Comparison of ENCODE assay signal across 1 cellular context in genomic region chr18:48952287-48953095, GRCh38.
A peak's percentile ranks its signal among the peaks of the same experiment; 100 is the strongest.
TF ChIP-seq lines count a peak whose summit lies in the region.

No MANE protein-coding gene starts in this region.

TF ChIP-seq in WTC11, 78 proteins besides CTCF, POLR2A, EP300 and RAD21 (continued from another document):
- TF ChIP-seq PRDM15 (CRISPR knock-in tag; IDR thresholded peaks at IDR 0.05) (peak; percentile 73), IRF1 (CRISPR knock-in tag; IDR thresholded peaks at IDR 0.05) (no peak), PREB (CRISPR knock-in tag; IDR thresholded peaks at IDR 0.05; ENCODE audit: borderline replicate concordance) (no peak), NFYB (CRISPR knock-in tag; conservative IDR thresholded peaks at IDR 0.05; ENCODE audit: low read depth) (no peak), ZNF671 (CRISPR knock-in tag; IDR thresholded peaks at IDR 0.05) (no peak), GABPB1 (CRISPR knock-in tag; IDR thresholded peaks at IDR 0.05) (no peak), ATF6 (CRISPR knock-in tag; IDR thresholded peaks at IDR 0.05) (no peak), ARID4B (CRISPR knock-in tag; IDR thresholded peaks at IDR 0.05; ENCODE audit: borderline replicate concordance) (0 out of 2 replicates have a peak, but pooled peaks have one; percentile 22), E2F1 (CRISPR knock-in tag; IDR thresholded peaks at IDR 0.05) (no peak), GRHL2 (CRISPR knock-in tag; IDR thresholded peaks at IDR 0.05; ENCODE audit: insufficient replicate concordance, severe bottlenecking) (no peak), TEAD4 (CRISPR knock-in tag; IDR thresholded peaks at IDR 0.05) (no peak), ZNF281 (CRISPR knock-in tag; IDR thresholded peaks at IDR 0.05) (0 out of 2 replicates have a peak, but pooled peaks have one; percentile 38), NR3C1 (CRISPR knock-in tag; conservative IDR thresholded peaks at IDR 0.05; ENCODE audit: low read depth) (no peak), NFE2L1 (CRISPR knock-in tag; IDR thresholded peaks at IDR 0.05) (no peak), USF2 (CRISPR knock-in tag; IDR thresholded peaks at IDR 0.05) (peak; percentile 37; the same call in 1 of the 2 replicates), AR (CRISPR knock-in tag; IDR thresholded peaks at IDR 0.05) (no peak), GTF2I (CRISPR knock-in tag; conservative IDR thresholded peaks at IDR 0.05) (no peak), ZNF416 (CRISPR knock-in tag; IDR thresholded peaks at IDR 0.05) (no peak), SMAD3 (CRISPR knock-in tag; IDR thresholded peaks at IDR 0.05; ENCODE audit: borderline replicate concordance) (0 out of 2 replicates have a peak, but pooled peaks have one; percentile 50)
